In genomic region chr16:1816396-1817275, GRCh38 we compare ENCODE assay signal across 20 cellular contexts. TPM values are rescaled to one million over a fixed set of nuclear protein-coding genes. Genes with fewer than 3 reads are reported as not detected.
A peak's percentile ranks its signal among the peaks of the same experiment; 100 is the strongest.
DNase-seq lines count a peak whose midpoint lies in the region; ATAC-seq, FAIRE-seq and TF ChIP-seq lines count a peak whose summit lies in the region.
"Had no signal": no experiment of that assay in that cellular context is flagged by ENCODE, and none has a peak within 500 bp of the region (broad histone marks: within the 10 kb centered on the region; RNA-seq: fewer than 3 reads in every experiment).

No MANE protein-coding gene starts in this region.

- CTCF ChIA-PET in IMR-90 (lab: Yijun Ruan, JAX), result no interaction called here
- CTCF ChIA-PET in H1 (lab: Charles Lee; ENCODE audit: partially characterized antibody), result interaction anchor here (0.8 kb wide), 1 partner anchor 151 kb away, joined by 3 read pairs; no protein-coding TSS in a partner anchor

- H3K9me3 ChIP-seq in IMR-90 (ENCODE audit: control insufficient read depth, insufficient read depth, low read length), result no peaks in the 10 kb centered on the region
- no peaks in the 10 kb centered on the region for H3K9me3 ChIP-seq in H1 (ENCODE audit: insufficient read depth in 2 of 2, low read depth in 1 of 2, low read length in 1 of 2)
- H3K9me3 ChIP-seq in liver (ENCODE audit: control insufficient read depth in 4 of 4, low read length in 3 of 4), result no peaks in the 10 kb centered on the region
- H3K9me3 ChIP-seq: BLaER1 treated with 17β-estradiol and CSF1 and Interleukin-3, amounts not matched to agents 10 nM and 100 nM had no signal

- no peak overlapping the region for H2BK5ac ChIP-seq in IMR-90 (ENCODE audit: low read depth, low read length, poor library complexity, severe bottlenecking)
- no peak overlapping the region for H2BK5ac ChIP-seq in H1 (ENCODE audit: low read depth, low read length)

- H2AK5ac ChIP-seq in IMR-90 (ENCODE audit: low read depth, low read length) (no peak overlapping the region), H1 (ENCODE audit: low read depth, low read length) (no peak overlapping the region)

- no peak overlapping the region for H4K8ac ChIP-seq in IMR-90 (ENCODE audit: low read depth in 2 of 2, low read length in 2 of 2)
- peak overlapping the region; percentile 85 for H4K8ac ChIP-seq in H1 (ENCODE audit: extremely low read depth, insufficient read depth, low read length)

- H3K79me1 ChIP-seq in IMR-90 (ENCODE audit: low read depth in 1 of 2, low read length in 2 of 2), result no peaks in the 10 kb centered on the region
- no peaks in the 10 kb centered on the region for H3K79me1 ChIP-seq in H1 (ENCODE audit: low read depth, low read length)

- no peak overlapping the region for H2BK12ac ChIP-seq in H1 (ENCODE audit: low read depth, low read length)

- no peak overlapping the region for H3K14ac ChIP-seq in IMR-90 (replicated peaks; ENCODE audit: low read depth, low read length)
- H3K14ac ChIP-seq in H1 (ENCODE audit: insufficient read length), result no peak overlapping the region

- no peak for TF ChIP-seq EP300 in H1 (IDR thresholded peaks at IDR 0.05; ENCODE audit: borderline replicate concordance in 1 of 2, low read depth in 2 of 2, low read length in 2 of 2)

- POLR2A ChIA-PET in IMR-90 (lab: Charles Lee; ENCODE audit: unreplicated experiment), result no interaction called here
- POLR2A ChIA-PET in H1 (lab: Charles Lee; ENCODE audit: partially characterized antibody), result interaction anchor here (1.3 kb wide), 1 partner anchor 148 kb away, joined by 5 read pairs; the partner anchor contains the start of gene RPS2

- dilution Hi-C loops in IMR-90 (cut with HindIII; ENCODE audit: low sequenced_read_pairs, unreplicated experiment), result no loop called here

- H3K9ac ChIP-seq in IMR-90 (ENCODE audit: low read depth, low read length), result no peak overlapping the region
- no peak overlapping the region for H3K9ac ChIP-seq in H1 (replicated peaks in 1 of 4; ENCODE audit: extremely low read depth in 1 of 4, low read depth in 3 of 4, low read length in 3 of 4)
- no peak overlapping the region for H3K9ac ChIP-seq in liver (ENCODE audit: low read depth in 1 of 2, low read length in 2 of 2)
- H3K9ac ChIP-seq: GM23248 had no signal

- H3K9me1 ChIP-seq in IMR-90 (ENCODE audit: insufficient read depth, low read length), result peaks cover 2% of the 10 kb centered on the region; the same call in 1 of the 2 replicates

- H3K18ac ChIP-seq in IMR-90 (ENCODE audit: low read depth, low read length) (no peak overlapping the region), H1 (ENCODE audit: extremely low read depth, low read length) (no peak overlapping the region)

- DNase-seq in IMR-90 (no peak), H1 (ENCODE audit: low read depth in 1 of 2, low spot score in 2 of 2) (no peak), posterior vena cava (ENCODE audit: low spot score) (peak; percentile 73), ureter (ENCODE audit: low spot score) (no peak), SKM-1 (lab: John Stamatoyannopoulos, UW; ENCODE audit: unreplicated experiment) (no peak), activated T-cell treated with anti-CD3 and anti-CD28 coated beads for 4 hours (no peak)
- no peak for DNase-seq in activated T-cell treated with anti-CD3 and anti-CD28 coated beads, Interleukin-2, amount 50 U/mL, for 72 hours
- DNase-seq: Calu3; CD8-positive, alpha-beta T cell; DMS79 treated with DMSO at 0.1 percent for 48 hours; GM23248; HFFc6 had no signal

- H3K27me3 Mint-ChIP-seq in activated T-cell treated with anti-CD3 and anti-CD28 coated beads, Interleukin-2, amount 50 U/mL, for 72 hours (ENCODE audit: low read depth), result no peaks in the 10 kb centered on the region
- H3K27me3 Mint-ChIP-seq: B cell had no signal

- H3K9me3 Mint-ChIP-seq in activated T-cell treated with anti-CD3 and anti-CD28 coated beads, Interleukin-2, amount 50 U/mL, for 72 hours, result no peaks in the 10 kb centered on the region
- H3K9me3 Mint-ChIP-seq: CD8-positive, alpha-beta T cell; HFFc6 had no signal

- H3K27me3 ChIP-seq in IMR-90 (ENCODE audit: control insufficient read depth, insufficient read depth, low read length) (no peaks in the 10 kb centered on the region), H1 (replicated peaks in 1 of 4; ENCODE audit: control insufficient read depth in 3 of 4, extremely low read depth in 1 of 4, insufficient read depth in 3 of 4, low read length in 3 of 4) (no peaks in the 10 kb centered on the region), liver (ENCODE audit: control insufficient read depth in 4 of 4, insufficient read depth in 4 of 4, low read length in 3 of 4) (no peaks in the 10 kb centered on the region)
- H3K27me3 ChIP-seq: BLaER1 treated with 17β-estradiol and CSF1 and Interleukin-3, amounts not matched to agents 10 nM and 100 nM had no signal

- H2BK20ac ChIP-seq in IMR-90 (ENCODE audit: low read depth, low read length), result no peak overlapping the region
- H2BK20ac ChIP-seq in H1 (ENCODE audit: low read length), result no peak overlapping the region

- H3K23ac ChIP-seq in IMR-90 (ENCODE audit: low read depth, low read length) (no peak overlapping the region), H1 (ENCODE audit: insufficient read length) (no peak overlapping the region)

- H3K27ac ChIP-seq in IMR-90 (ENCODE audit: insufficient read depth, low read length) (no peak overlapping the region), H1 (ENCODE audit: low read depth, low read length) (no peak overlapping the region), liver (ENCODE audit: low read depth in 1 of 2, low read length in 2 of 2) (peak overlapping the region; percentile 81 to 85)
- H3K27ac ChIP-seq: BLaER1 treated with 17β-estradiol and CSF1 and Interleukin-3, amounts not matched to agents 10 nM and 100 nM; GM23248 had no signal

- TF ChIP-seq CTCF in IMR-90 (conservative IDR thresholded peaks at IDR 0.05; ENCODE audit: low read depth, low read length), result no peak
- TF ChIP-seq CTCF in H1 (IDR thresholded peaks at IDR 0.05; ENCODE audit: control extremely low read depth in 1 of 3, insufficient read depth in 1 of 3, low read depth in 1 of 3, low read length in 3 of 3), result no peak
- no peak for TF ChIP-seq CTCF in liver (IDR thresholded peaks at IDR 0.05; ENCODE audit: low read depth, low read length, missing input control)

- H4K5ac ChIP-seq in IMR-90 (ENCODE audit: low read depth, low read length), result no peak overlapping the region
- H4K5ac ChIP-seq in H1 (ENCODE audit: insufficient read length, low read depth, low read length), result no peak overlapping the region

- no peaks in the 10 kb centered on the region for H4K20me1 ChIP-seq in IMR-90 (ENCODE audit: insufficient read depth, low read length)
- H4K20me1 ChIP-seq in H1 (replicated peaks in 1 of 2; ENCODE audit: control insufficient read depth in 1 of 2, insufficient read depth in 2 of 2, low read length in 2 of 2), result peaks cover 3 to 4% of the 10 kb centered on the region in 2 experiments

- no peak for TF ChIP-seq RAD21 in IMR-90 (IDR thresholded peaks at IDR 0.05; ENCODE audit: low read length)
- no peak for TF ChIP-seq RAD21 in H1 (IDR thresholded peaks at IDR 0.05 in 1 of 2, conservative IDR thresholded peaks at IDR 0.05 in 1 of 2; ENCODE audit: low read depth in 2 of 2, low read length in 2 of 2)
- no peak for TF ChIP-seq RAD21 in liver (IDR thresholded peaks at IDR 0.05)

- no peak overlapping the region for H2BK15ac ChIP-seq in IMR-90 (ENCODE audit: low read depth, low read length)
- H2BK15ac ChIP-seq in H1 (ENCODE audit: low read length), result no peak overlapping the region

- in situ Hi-C loops in IMR-90 (cut with MboI; ENCODE audit: low sequenced_read_pairs), result no loop called here

- WGBS in IMR-90 (ENCODE audit: extremely low coverage in 2 of 2, insufficient read length in 1 of 2), 2 experiments, result 97% methylated on average over 16 of the region's 40 CpGs; no CpG with 5 or more reads in 1 of the 2 experiments
- 92% methylated on average over 38 of the region's 40 CpGs; no CpG with 5 or more reads in 1 of the 2 experiments for WGBS in H1 (ENCODE audit: extremely low coverage in 1 of 2, insufficient coverage in 1 of 2, insufficient read length in 1 of 2, insufficient replicate concordance in 2 of 2, low coverage in 1 of 2, low lambda C conversion rate in 2 of 2, missing lambda C conversion rate in 1 of 2), 2 experiments
- 73% methylated on average over 40 of the region's 40 CpGs for WGBS in liver

- H2BK120ac ChIP-seq in IMR-90 (ENCODE audit: low read depth, low read length) (no peak overlapping the region), H1 (replicated peaks; ENCODE audit: low read depth, low read length) (no peak overlapping the region)

- no peak overlapping the region for H3K27ac Mint-ChIP-seq in activated T-cell treated with anti-CD3 and anti-CD28 coated beads, Interleukin-2, amount 50 U/mL, for 72 hours
- H3K27ac Mint-ChIP-seq: B cell; CD8-positive, alpha-beta T cell; HFFc6 had no signal

- peak overlapping the region; percentile 79 for H2AK9ac ChIP-seq in IMR-90 (replicated peaks; ENCODE audit: low read depth, low read length, poor library complexity)

- H2AFZ ChIP-seq in IMR-90 (replicated peaks; ENCODE audit: low read length, poor library complexity) (no peak overlapping the region), H1 (ENCODE audit: low read length) (no peak overlapping the region)
- H2AFZ ChIP-seq: GM23248 had no signal

- H3K4ac ChIP-seq in IMR-90 (ENCODE audit: low read depth, low read length) (no peak overlapping the region), H1 (replicated peaks; ENCODE audit: insufficient read length, low read depth, low read length) (no peak overlapping the region)

- TF ChIP-seq POLR2A in IMR-90 (IDR thresholded peaks at IDR 0.05; ENCODE audit: low read depth, low read length), result no peak
- TF ChIP-seq POLR2A in H1 (IDR thresholded peaks at IDR 0.05; ENCODE audit: control extremely low read depth in 1 of 2, low read depth in 2 of 2, low read length in 2 of 2), result no peak

- no peaks in the 10 kb centered on the region for H3K36me3 Mint-ChIP-seq in activated T-cell treated with anti-CD3 and anti-CD28 coated beads, Interleukin-2, amount 50 U/mL, for 72 hours (ENCODE audit: insufficient read depth in 2 of 2)

- no peak for ATAC-seq in IMR-90 (ENCODE audit: low read depth)
- no peak for ATAC-seq in activated T-cell treated with anti-CD3 and anti-CD28 coated beads, Interleukin-2, amount 50 U/mL, for 72 hours (replicated peaks in 1 of 2)
- ATAC-seq: CD8-positive, alpha-beta T cell; GM12878; HCT116 had no signal

- H4K91ac ChIP-seq in IMR-90 (ENCODE audit: insufficient read depth, low read depth, low read length) (no peak overlapping the region), H1 (replicated peaks; ENCODE audit: insufficient read length, low read length) (no peak overlapping the region)

- no peaks in the 10 kb centered on the region for H3K23me2 ChIP-seq in H1 (ENCODE audit: low read depth, low read length)

- FAIRE-seq in H1 (lab: Jason Lieb, UNC), result no peak
- FAIRE-seq: GM12878, H54, HTR-8/SVneo had no signal

- no peaks in the 10 kb centered on the region for H3K79me2 ChIP-seq in H1 (ENCODE audit: control insufficient read depth in 1 of 2, insufficient read depth in 2 of 2, low read length in 2 of 2)

- no peak overlapping the region for H3K4me3 Mint-ChIP-seq in activated T-cell treated with anti-CD3 and anti-CD28 coated beads, Interleukin-2, amount 50 U/mL, for 72 hours
- H3K4me3 Mint-ChIP-seq: B cell; CD8-positive, alpha-beta T cell; HFFc6 had no signal

- BruUV-seq in IMR-90 (replicated peaks; lab: Mats Ljungman, UMichigan), result no TSS peak

- intact Hi-C loops in IMR-90 (cut with micrococcal nuclease), result no loop called here
- intact Hi-C loops in posterior vena cava (cut with DNase I), result loop anchor here in 1 of 2 donors (2.0 kb wide), 1 partner anchor 420 kb away; the partner anchor contains the start of gene DNASE1L2

- peaks cover 5% of the 10 kb centered on the region for H3K4me1 Mint-ChIP-seq in activated T-cell treated with anti-CD3 and anti-CD28 coated beads, Interleukin-2, amount 50 U/mL, for 72 hours (ENCODE audit: low read depth)
- H3K4me1 Mint-ChIP-seq: B cell had no signal

- H3K4me3 ChIP-seq in IMR-90 (ENCODE audit: insufficient read depth, low read depth, low read length) (no peak overlapping the region), H1 (ENCODE audit: extremely low read depth in 1 of 4, insufficient read depth in 2 of 4, low read depth in 3 of 4, low read length in 4 of 4) (no peak overlapping the region), liver (ENCODE audit: low read depth in 1 of 3, low read length in 3 of 3) (no peak overlapping the region)
- H3K4me3 ChIP-seq: BLaER1 treated with 17β-estradiol and CSF1 and Interleukin-3, amounts not matched to agents 10 nM and 100 nM; GM12878; GM23248 had no signal

- H3K36me3 ChIP-seq in IMR-90 (ENCODE audit: control insufficient read depth, insufficient read depth, low read length), result peaks cover 15% of the 10 kb centered on the region
- H3K36me3 ChIP-seq in H1 (ENCODE audit: control insufficient read depth in 2 of 4, insufficient read depth in 4 of 4, low read length in 3 of 4), result peaks cover 0 to 9% (median 4%) of the 10 kb centered on the region in 4 experiments; a peak in 4 of 8 replicates
- peaks cover 5 to 28% (median 24%) of the 10 kb centered on the region in 4 donors for H3K36me3 ChIP-seq in liver (ENCODE audit: control insufficient read depth in 4 of 4, insufficient read depth in 3 of 4, low read depth in 1 of 4, low read length in 3 of 4)

- peaks cover 4% of the 10 kb centered on the region; the same call in 1 of the 2 replicates for H3K4me1 ChIP-seq in IMR-90 (ENCODE audit: control insufficient read depth, insufficient read depth, low read length)
- H3K4me1 ChIP-seq in H1 (replicated peaks in 1 of 4; ENCODE audit: control insufficient read depth in 3 of 4, insufficient read depth in 4 of 4, low read length in 3 of 4), result no peaks in the 10 kb centered on the region
- peaks cover 0 to 74% (median 64%) of the 10 kb centered on the region in 4 donors for H3K4me1 ChIP-seq in liver (ENCODE audit: control insufficient read depth in 4 of 4, insufficient read depth in 4 of 4, low read length in 3 of 4)

- H3K4me2 ChIP-seq in IMR-90 (ENCODE audit: low read depth, low read length) (no peak overlapping the region), H1 (ENCODE audit: insufficient read depth in 1 of 2, low read depth in 2 of 2, low read length in 2 of 2) (no peak overlapping the region)
- H3K4me2 ChIP-seq: BLaER1 treated with 17β-estradiol and CSF1 and Interleukin-3, amounts not matched to agents 10 nM and 100 nM had no signal

- no peak overlapping the region for H3K56ac ChIP-seq in IMR-90 (ENCODE audit: extremely low read depth, insufficient read depth, low read length)
- no peak overlapping the region for H3K56ac ChIP-seq in H1 (replicated peaks; ENCODE audit: insufficient read length, low read depth, low read length)

RNA-seq across cellular contexts. Expression of gene HAGH, which starts 10.0 kb away (rescaled TPM):
- 30.8 and 35.6 TPM in 2 replicates for total RNA-seq in IMR-90 (2012; rRNA removed)
- 52.2 and 58.6 TPM in 2 replicates for polyA plus RNA-seq in IMR-90 (2012; rRNA removed)
- 60.1 and 99.4 TPM in 2 replicates for polyA plus RNA-seq in IMR-90 (2012; cell fraction: cytosol; rRNA removed)
- polyA plus RNA-seq in IMR-90 (2012; cell fraction: nucleus; rRNA removed; ENCODE audit: low replicate concordance), result 32.6 and 54.1 TPM in 2 replicates
- 28.7 and 34.4 TPM in 2 replicates for total RNA-seq in H1 (2021; fragmentation: NEBNext Ultra II Directional; extraction: Animal tissue kit (Norgen Biotek cat#: 25700))
- polyA plus RNA-seq in H1 (2011; rRNA removed), result 40.6 and 65.3 TPM in 2 replicates
- 56.0 TPM for polyA plus RNA-seq in H1 (2011; cell fraction: cytosol; rRNA removed)
- polyA plus RNA-seq in H1 (2011; cell fraction: nucleus; rRNA removed), result 67.2 TPM
- polyA plus RNA-seq in H1 (2012, experiment 1 of 2), result 20.7 to 36.3 TPM (median 31.9 TPM) in 4 replicates
- polyA plus RNA-seq in H1 (2012, experiment 2 of 2), result 18.0 TPM
- polyA plus RNA-seq in H1 (2013, experiment 1 of 2), result 25.3 TPM
- 24.3 TPM for polyA plus RNA-seq in H1 (2013, experiment 2 of 2)
- 12.9 and 25.3 TPM in 2 replicates for polyA minus RNA-seq in H1 (2011; rRNA and poly(A)+ RNA removed)
- polyA minus RNA-seq in H1 (2011; cell fraction: cytosol; rRNA and poly(A)+ RNA removed), result 7.7 TPM
- 13.1 TPM for polyA minus RNA-seq in H1 (2011; cell fraction: nucleus; rRNA and poly(A)+ RNA removed)
- 100 to 1,000 TPM; 219 to 252 TPM for total RNA-seq in liver
- polyA plus RNA-seq in liver, result 100 to 1,000 TPM; 169 to 188 TPM
- total RNA-seq in posterior vena cava, result 10 to 100 TPM; 36.1 to 48.2 TPM
- 37.5 TPM for total RNA-seq in ureter
- 10 to 100 TPM; 45.0 to 53.5 TPM for total RNA-seq in activated T-cell treated with anti-CD3 and anti-CD28 coated beads, Interleukin-2, amount 50 U/mL, for 72 hours

RNA-seq across cellular contexts. Expression of gene FAHD1, which starts 10.4 kb away (rescaled TPM):
- total RNA-seq in IMR-90 (2012; rRNA removed) (85.8 and 85.9 TPM in 2 replicates), liver (10 to 100 TPM; 71.9 to 84.2 TPM), posterior vena cava (10 to 100 TPM; 14.0 to 17.3 TPM), ureter (29.3 TPM)
- polyA plus RNA-seq in IMR-90 (2012; rRNA removed) (65.3 and 81.8 TPM in 2 replicates), H1 (2011; rRNA removed) (31.9 and 47.2 TPM in 2 replicates), liver (10 to 100 TPM; 42.7 to 50.9 TPM)
- 98.5 and 99.7 TPM in 2 replicates for polyA plus RNA-seq in IMR-90 (2012; cell fraction: cytosol; rRNA removed)
- polyA plus RNA-seq in IMR-90 (2012; cell fraction: nucleus; rRNA removed; ENCODE audit: low replicate concordance), result 9.4 and 27.5 TPM in 2 replicates
- total RNA-seq in H1 (2021; fragmentation: NEBNext Ultra II Directional; extraction: Animal tissue kit (Norgen Biotek cat#: 25700)), result 20.4 and 20.5 TPM in 2 replicates
- polyA plus RNA-seq in H1 (2011; cell fraction: cytosol; rRNA removed), result 40.7 TPM
- polyA plus RNA-seq in H1 (2011; cell fraction: nucleus; rRNA removed), result 27.8 TPM
- polyA plus RNA-seq in H1 (2012, experiment 1 of 2), result 23.1 to 32.1 TPM (median 29.3 TPM) in 4 replicates
- polyA plus RNA-seq in H1 (2012, experiment 2 of 2), result 11.2 TPM
- 16.8 TPM for polyA plus RNA-seq in H1 (2013, experiment 1 of 2)
- 15.8 TPM for polyA plus RNA-seq in H1 (2013, experiment 2 of 2)
- polyA minus RNA-seq in H1 (2011; rRNA and poly(A)+ RNA removed), result 16.8 and 21.2 TPM in 2 replicates
- 25.1 TPM for polyA minus RNA-seq in H1 (2011; cell fraction: cytosol; rRNA and poly(A)+ RNA removed)
- polyA minus RNA-seq in H1 (2011; cell fraction: nucleus; rRNA and poly(A)+ RNA removed), result 32.4 TPM
- total RNA-seq in activated T-cell treated with anti-CD3 and anti-CD28 coated beads, Interleukin-2, amount 50 U/mL, for 72 hours, result 10 to 100 TPM; 11.1 to 13.5 TPM

RNA-seq across cellular contexts. Expression of gene IGFALS, which starts 23.1 kb away (rescaled TPM):
- total RNA-seq in IMR-90 (2012; rRNA removed) (not detected in 2 replicates), liver (100 to 1,000 TPM in 1 of 2 donors, 10 to 100 TPM in 1; 19.8 to 161 TPM), posterior vena cava (under 1 TPM in 1 of 2 donors, not detected in 1; 0.10 TPM), ureter (not detected)
- polyA plus RNA-seq in IMR-90 (2012; rRNA removed) (not detected in 2 replicates), H1 (2011; rRNA removed) (0.03 TPM in 1 of 2 replicates, not detected in the other), liver (10 to 100 TPM; 62.6 to 74.2 TPM)
- 0.03 TPM in 1 of 2 replicates, not detected in the other for polyA plus RNA-seq in IMR-90 (2012; cell fraction: cytosol; rRNA removed)
- polyA plus RNA-seq in IMR-90 (2012; cell fraction: nucleus; rRNA removed; ENCODE audit: low replicate concordance), result 0.09 and 0.25 TPM in 2 replicates
- not detected in 2 replicates for total RNA-seq in H1 (2021; fragmentation: NEBNext Ultra II Directional; extraction: Animal tissue kit (Norgen Biotek cat#: 25700))
- 0.05 TPM for polyA plus RNA-seq in H1 (2011; cell fraction: cytosol; rRNA removed)
- polyA plus RNA-seq in H1 (2011; cell fraction: nucleus; rRNA removed), result 0.07 TPM
- 0.08 to 0.09 TPM in 2 of 4 replicates, not detected in the others for polyA plus RNA-seq in H1 (2012, experiment 1 of 2)
- not detected for polyA plus RNA-seq in H1 (2012, experiment 2 of 2)
- polyA plus RNA-seq in H1 (2013, experiment 1 of 2), result not detected
- polyA plus RNA-seq in H1 (2013, experiment 2 of 2), result not detected
- not detected in 2 replicates for polyA minus RNA-seq in H1 (2011; rRNA and poly(A)+ RNA removed)
- polyA minus RNA-seq in H1 (2011; cell fraction: cytosol; rRNA and poly(A)+ RNA removed), result not detected
- polyA minus RNA-seq in H1 (2011; cell fraction: nucleus; rRNA and poly(A)+ RNA removed), result not detected
- total RNA-seq in activated T-cell treated with anti-CD3 and anti-CD28 coated beads, Interleukin-2, amount 50 U/mL, for 72 hours, result under 1 TPM; 0.14 to 0.37 TPM
- total RNA-seq: A172, B cell, Calu3, GM23248, HFFc6 had no signal
- polyA plus RNA-seq: GM23248 had no signal

RNA-seq across cellular contexts. Expression of gene NUBP2, which starts 33.9 kb away (rescaled TPM):
- total RNA-seq in IMR-90 (2012; rRNA removed), result 51.1 and 131 TPM in 2 replicates
- 62.6 and 75.9 TPM in 2 replicates for polyA plus RNA-seq in IMR-90 (2012; rRNA removed)
- polyA plus RNA-seq in IMR-90 (2012; cell fraction: cytosol; rRNA removed), result 64.6 and 131 TPM in 2 replicates
- 50.7 and 143 TPM in 2 replicates for polyA plus RNA-seq in IMR-90 (2012; cell fraction: nucleus; rRNA removed; ENCODE audit: low replicate concordance)
- total RNA-seq in H1 (2021; fragmentation: NEBNext Ultra II Directional; extraction: Animal tissue kit (Norgen Biotek cat#: 25700)), result 68.0 and 70.3 TPM in 2 replicates
- polyA plus RNA-seq in H1 (2011; rRNA removed), result 96.9 and 130 TPM in 2 replicates
- polyA plus RNA-seq in H1 (2011; cell fraction: cytosol; rRNA removed), result 101 TPM
- 141 TPM for polyA plus RNA-seq in H1 (2011; cell fraction: nucleus; rRNA removed)
- polyA plus RNA-seq in H1 (2012, experiment 1 of 2), result 44.7 to 70.3 TPM (median 69.2 TPM) in 4 replicates
- 80.2 TPM for polyA plus RNA-seq in H1 (2012, experiment 2 of 2)
- 65.6 TPM for polyA plus RNA-seq in H1 (2013, experiment 1 of 2)
- polyA plus RNA-seq in H1 (2013, experiment 2 of 2), result 61.2 TPM
- 13.2 and 13.3 TPM in 2 replicates for polyA minus RNA-seq in H1 (2011; rRNA and poly(A)+ RNA removed)
- 37.4 TPM for polyA minus RNA-seq in H1 (2011; cell fraction: cytosol; rRNA and poly(A)+ RNA removed)
- 42.5 TPM for polyA minus RNA-seq in H1 (2011; cell fraction: nucleus; rRNA and poly(A)+ RNA removed)
- total RNA-seq in liver, result 10 to 100 TPM; 28.9 to 80.9 TPM
- 10 to 100 TPM; 51.8 to 56.3 TPM for polyA plus RNA-seq in liver
- 10 to 100 TPM; 30.4 to 30.9 TPM for total RNA-seq in posterior vena cava
- total RNA-seq in ureter, result 48.9 TPM
- total RNA-seq in activated T-cell treated with anti-CD3 and anti-CD28 coated beads, Interleukin-2, amount 50 U/mL, for 72 hours, result 10 to 100 TPM; 47.8 to 50.1 TPM

RNA-seq across cellular contexts. Expression of gene SPSB3, which starts 34.3 kb away (rescaled TPM):
- 9.1 and 10.6 TPM in 2 replicates for total RNA-seq in IMR-90 (2012; rRNA removed)
- polyA plus RNA-seq in IMR-90 (2012; rRNA removed), result 30.8 and 34.0 TPM in 2 replicates
- polyA plus RNA-seq in IMR-90 (2012; cell fraction: cytosol; rRNA removed), result 24.8 and 37.1 TPM in 2 replicates
- 165 and 400 TPM in 2 replicates for polyA plus RNA-seq in IMR-90 (2012; cell fraction: nucleus; rRNA removed; ENCODE audit: low replicate concordance)
- total RNA-seq in H1 (2021; fragmentation: NEBNext Ultra II Directional; extraction: Animal tissue kit (Norgen Biotek cat#: 25700)), result 22.5 and 25.3 TPM in 2 replicates
- 37.8 and 60.1 TPM in 2 replicates for polyA plus RNA-seq in H1 (2011; rRNA removed)
- 45.6 TPM for polyA plus RNA-seq in H1 (2011; cell fraction: cytosol; rRNA removed)
- polyA plus RNA-seq in H1 (2011; cell fraction: nucleus; rRNA removed), result 113 TPM
- 24.3 to 39.4 TPM (median 30.0 TPM) in 4 replicates for polyA plus RNA-seq in H1 (2012, experiment 1 of 2)
- polyA plus RNA-seq in H1 (2012, experiment 2 of 2), result 20.6 TPM
- polyA plus RNA-seq in H1 (2013, experiment 1 of 2), result 19.3 TPM
- 16.6 TPM for polyA plus RNA-seq in H1 (2013, experiment 2 of 2)
- 9.8 and 10.4 TPM in 2 replicates for polyA minus RNA-seq in H1 (2011; rRNA and poly(A)+ RNA removed)
- 12.6 TPM for polyA minus RNA-seq in H1 (2011; cell fraction: cytosol; rRNA and poly(A)+ RNA removed)
- 24.4 TPM for polyA minus RNA-seq in H1 (2011; cell fraction: nucleus; rRNA and poly(A)+ RNA removed)
- total RNA-seq in liver, result 10 to 100 TPM; 27.7 to 44.5 TPM
- 10 to 100 TPM; 31.1 to 60.5 TPM for polyA plus RNA-seq in liver
- total RNA-seq in posterior vena cava, result 10 to 100 TPM; 21.7 to 26.7 TPM
- 39.2 TPM for total RNA-seq in ureter
- 10 to 100 TPM; 37.1 to 40.1 TPM for total RNA-seq in activated T-cell treated with anti-CD3 and anti-CD28 coated beads, Interleukin-2, amount 50 U/mL, for 72 hours

Comparison
In these comparisons a context has a peak if more than half of its experiments do, and no peak if none do; other contexts are left out.
1. H3K27ac ChIP-seq: peak in liver (2 of 2); none in IMR-90 (single experiment) and H1 (single experiment).
2. RNA of gene IGFALS, which starts 23.1 kb away (total RNA-seq): 19.8 to 161 TPM in liver; 0.14 to 0.37 TPM in activated T-cell treated with anti-CD3 and anti-CD28 coated beads, Interleukin-2, amount 50 U/mL, for 72 hours, not detected in ureter (single experiment), 0.10 TPM in posterior vena cava, not detected in IMR-90 and not detected in H1; every median in the first group is over 10 times any median in the second.